Comparison of ENCODE assay signal across 16 cellular contexts in genomic region chr9:117681827-117682226, GRCh38.
"Had no signal": no experiment of that assay in that cellular context is flagged by ENCODE, and none has a peak within 500 bp of the region (broad histone marks: within the 10 kb centered on the region; RNA-seq: fewer than 3 reads in every experiment).

No MANE protein-coding gene starts in this region.

- H3K36me3 ChIP-seq: esophagus squamous epithelium, gastroesophageal sphincter, ovary had no signal

- DNase-seq: dermis blood vessel endothelial cell; esophagus squamous epithelium; foreskin fibroblast; glutamatergic neuron; islet precursor cell; mammary epithelial cell; mucosa of descending colon; natural killer cell; nucleus accumbens; ovary; right cardiac atrium; stimulated activated CD4-positive, alpha-beta T cell treated with anti-CD3 and anti-CD28 coated beads, Interleukin-2, amount 100 ng/mL, for 48 hours; stimulated activated naive CD4-positive, alpha-beta T cell treated with Interleukin-2 at 50 U/mL for 16 hours; trophoblast cell had no signal

- H3K4me3 ChIP-seq: esophagus squamous epithelium, gastroesophageal sphincter, mucosa of descending colon, ovary, smooth muscle cell had no signal

- H3K27me3 ChIP-seq: esophagus squamous epithelium, gastroesophageal sphincter, ovary had no signal

- H3K27ac ChIP-seq: esophagus squamous epithelium, gastroesophageal sphincter, ovary had no signal

- H3K4me1 ChIP-seq: esophagus squamous epithelium had no signal

- H3K9me3 ChIP-seq: esophagus squamous epithelium, gastroesophageal sphincter, mucosa of descending colon, ovary had no signal
